30 cellular contexts compared by ENCODE assay signal in genomic region chr11:42766191-42766590, GRCh38.
"Had no signal": no experiment of that assay in that cellular context is flagged by ENCODE, and none has a peak within 500 bp of the region (broad histone marks: within the 10 kb centered on the region; RNA-seq: fewer than 3 reads in every experiment).

No MANE protein-coding gene starts in this region.

- H3K36me3 Mint-ChIP-seq: naive thymus-derived CD4-positive, alpha-beta T cell; neural progenitor cell had no signal

- H3K4me3 ChIP-seq: esophagus squamous epithelium, heart right ventricle, lower lobe of right lung, neural progenitor cell, prostate gland, right atrium auricular region, smooth muscle cell, suprapubic skin, transverse colon, upper lobe of right lung, uterus had no signal

- H3K9me3 Mint-ChIP-seq: nephron; neural progenitor cell; stimulated activated naive CD8-positive, alpha-beta T cell treated with anti-CD3 and anti-CD28 coated beads, Interleukin-15, amount 100 ng/mL, for 72 hours had no signal

- H3K9ac ChIP-seq: neural progenitor cell had no signal

- H3K4me2 ChIP-seq: neural progenitor cell, smooth muscle cell had no signal

- H3K27me3 Mint-ChIP-seq: effector memory CD8-positive, alpha-beta T cell; naive thymus-derived CD4-positive, alpha-beta T cell; stimulated activated naive CD8-positive, alpha-beta T cell treated with anti-CD3 and anti-CD28 coated beads, Interleukin-15, amount 100 ng/mL, for 72 hours had no signal

- H3K27ac ChIP-seq: esophagus squamous epithelium, heart right ventricle, lower lobe of right lung, neural progenitor cell, prostate gland, right atrium auricular region, suprapubic skin, transverse colon, upper lobe of right lung, uterus had no signal

- H3K4me1 ChIP-seq: esophagus squamous epithelium, heart right ventricle, lower lobe of right lung, prostate gland, right atrium auricular region, suprapubic skin, transverse colon, upper lobe of right lung, uterus had no signal

- H3K27me3 ChIP-seq: esophagus squamous epithelium, neural progenitor cell, right atrium auricular region, suprapubic skin, transverse colon, upper lobe of right lung, uterus had no signal

- H3K36me3 ChIP-seq: esophagus squamous epithelium, heart right ventricle, lower lobe of right lung, neural progenitor cell, prostate gland, right atrium auricular region, suprapubic skin, transverse colon, upper lobe of right lung, uterus had no signal

- H3K9me3 ChIP-seq: esophagus squamous epithelium, heart right ventricle, lower lobe of right lung, prostate gland, right atrium auricular region, suprapubic skin, transverse colon, upper lobe of right lung, uterus had no signal

- H3K4me3 Mint-ChIP-seq: effector memory CD8-positive, alpha-beta T cell; naive thymus-derived CD4-positive, alpha-beta T cell; nephron; neural progenitor cell; stimulated activated naive CD8-positive, alpha-beta T cell treated with anti-CD3 and anti-CD28 coated beads, Interleukin-15, amount 100 ng/mL, for 72 hours had no signal

- DNase-seq: cortex of kidney; effector memory CD8-positive, alpha-beta T cell; erythroblast; esophagus squamous epithelium; foreskin melanocyte; glutamatergic neuron; heart right ventricle; hippocampal formation; islet precursor cell; kidney glomerular epithelial cell; left colon; left ventricle myocardium superior; lower lobe of right lung; naive thymus-derived CD4-positive, alpha-beta T cell; stimulated activated CD4-positive, alpha-beta T cell treated with anti-CD3 and anti-CD28 coated beads, Interleukin-12 subunit alpha, Interleukin-12 subunit beta, amount 100 ng/mL, for 4 hours; stimulated activated CD4-positive, alpha-beta T cell treated with anti-CD3 and anti-CD28 coated beads, Interleukin-1b, Interleukin-23, amount 100 ng/mL, for 48 hours; stimulated activated CD4-positive, alpha-beta T cell treated with anti-CD3 and anti-CD28 coated beads, Interleukin-4, amount 100 ng/mL, for 1 hour; stimulated activated CD8-positive, alpha-beta memory T cell treated with anti-CD3 and anti-CD28 coated beads, Interleukin-4, amount 100 ng/mL, for 48 hours; stimulated activated naive CD4-positive, alpha-beta T cell; stimulated activated naive CD8-positive, alpha-beta T cell treated with anti-CD3 and anti-CD28 coated beads, Interleukin-15, amount 100 ng/mL, for 72 hours; transverse colon; upper lobe of right lung; uterus had no signal

- H3K4me1 Mint-ChIP-seq: naive thymus-derived CD4-positive, alpha-beta T cell; nephron; stimulated activated naive CD8-positive, alpha-beta T cell treated with anti-CD3 and anti-CD28 coated beads, Interleukin-15, amount 100 ng/mL, for 72 hours had no signal

- ATAC-seq: effector memory CD8-positive, alpha-beta T cell; heart right ventricle; left colon; left ventricle myocardium superior; lower lobe of right lung; naive thymus-derived CD4-positive, alpha-beta T cell; sciatic nerve; stimulated activated naive CD8-positive, alpha-beta T cell treated with anti-CD3 and anti-CD28 coated beads, Interleukin-15, amount 100 ng/mL, for 72 hours; upper lobe of right lung had no signal
